Comparison of ENCODE assay signal across 8 cellular contexts in genomic region chr3:52456169-52456799, GRCh38. TPM values are rescaled to one million over a fixed set of nuclear protein-coding genes. Genes with fewer than 3 reads are reported as not detected.
DNase-seq lines count a peak whose midpoint lies in the region; ATAC-seq and TF ChIP-seq lines count a peak whose summit lies in the region.

No MANE protein-coding gene starts in this region.

- peaks cover 33% of the 10 kb centered on the region for H3K4me1 Mint-ChIP-seq in endodermal cell

- intact Hi-C loops in aorta (cut with DNase I), result loop anchor here in 1 of 2 donors (5.0 to 10.0 kb wide), 2 partner anchors 81 to 171 kb away; partner anchors contain the start of genes GLYCTK and UQCC5

- no peaks in the 10 kb centered on the region for H3K9me3 Mint-ChIP-seq in endodermal cell

- H3K4me1 ChIP-seq in SJCRH30, result peaks cover 34% of the 10 kb centered on the region
- peaks cover 22% of the 10 kb centered on the region for H3K4me1 ChIP-seq in endodermal cell (ENCODE audit: control insufficient read depth, insufficient read depth, low read length)
- peaks cover 19 to 20% of the 10 kb centered on the region in 2 donors for H3K4me1 ChIP-seq in mucosa of rectum (ENCODE audit: control insufficient read depth in 2 of 2, insufficient read depth in 2 of 2, low read length in 2 of 2)
- no peaks in the 10 kb centered on the region for H3K4me1 ChIP-seq in aorta (ENCODE audit: control insufficient read depth in 1 of 2, insufficient read depth in 2 of 2, low read length in 2 of 2)

- H3K4me3 ChIP-seq in GM12865 (ENCODE audit: low read depth, low read length), result peak overlapping the region; percentile 97
- peak overlapping the region; percentile 100 for H3K4me3 ChIP-seq in SJCRH30
- peak overlapping the region; percentile 97 for H3K4me3 ChIP-seq in endodermal cell (ENCODE audit: low read length)
- H3K4me3 ChIP-seq in mucosa of rectum (ENCODE audit: low read length in 2 of 2), result peak overlapping the region; percentile 68 to 81
- H3K4me3 ChIP-seq in aorta (ENCODE audit: low read length in 2 of 2), result peak overlapping the region; percentile 67 to 86

- H3K27ac Mint-ChIP-seq in endodermal cell, result peak overlapping the region; percentile 88

- no peaks in the 10 kb centered on the region for H3K9me3 ChIP-seq in SJCRH30 (replicated peaks)
- H3K9me3 ChIP-seq in endodermal cell (ENCODE audit: control insufficient read depth, low read length), result no peaks in the 10 kb centered on the region
- H3K9me3 ChIP-seq in mucosa of rectum (ENCODE audit: control insufficient read depth in 2 of 2, low read length in 2 of 2), result no peaks in the 10 kb centered on the region
- no peaks in the 10 kb centered on the region for H3K9me3 ChIP-seq in aorta (ENCODE audit: control insufficient read depth, low read length)

- peaks cover 34% of the 10 kb centered on the region for H3K36me3 Mint-ChIP-seq in endodermal cell (ENCODE audit: low read depth)

- H3K27me3 ChIP-seq in SJCRH30, result no peaks in the 10 kb centered on the region
- no peaks in the 10 kb centered on the region for H3K27me3 ChIP-seq in endodermal cell (ENCODE audit: control insufficient read depth, insufficient read depth, low read length, poor library complexity, severe bottlenecking)
- H3K27me3 ChIP-seq in mucosa of rectum (ENCODE audit: control insufficient read depth in 2 of 2, insufficient read depth in 2 of 2, low read length in 2 of 2), result no peaks in the 10 kb centered on the region
- no peaks in the 10 kb centered on the region for H3K27me3 ChIP-seq in aorta (ENCODE audit: control insufficient read depth in 1 of 2, insufficient read depth in 2 of 2, low read length in 1 of 2)

- peak overlapping the region; percentile 60; the same call in 1 of the 2 replicates for H3K27ac ChIP-seq in SJCRH30
- H3K27ac ChIP-seq in endodermal cell (ENCODE audit: low read depth, low read length), result peak overlapping the region; percentile 48
- peak overlapping the region; percentile 14 to 79 for H3K27ac ChIP-seq in mucosa of rectum (ENCODE audit: low read depth in 2 of 2, low read length in 2 of 2)
- peak overlapping the region in 1 of 2 donors; percentile 65 for H3K27ac ChIP-seq in aorta (ENCODE audit: low read depth in 1 of 2, low read length in 2 of 2)

- TF ChIP-seq CTCF in GM12865 (IDR thresholded peaks at IDR 0.05; ENCODE audit: insufficient read depth, low read depth, low read length, missing control alignments) (no peak), endodermal cell (conservative IDR thresholded peaks at IDR 0.05) (no peak)

- H3K27me3 Mint-ChIP-seq in endodermal cell (ENCODE audit: insufficient read depth), result no peaks in the 10 kb centered on the region

- H3K4me3 Mint-ChIP-seq in endodermal cell, result peak overlapping the region; percentile 95

- DNase-seq in GM12865 (ENCODE audit: low read depth) (no peak), SJCRH30 (peak; percentile 32 to 34), endodermal cell (peak; percentile 67), aorta (no peak)

- H3K9ac ChIP-seq in endodermal cell (ENCODE audit: extremely low read depth, low read length, poor library complexity, severe bottlenecking) (peak overlapping the region; percentile 86), mucosa of rectum (ENCODE audit: low read depth in 1 of 2, low read length in 2 of 2) (peak overlapping the region; percentile 57 to 91)

- ATAC-seq in aorta (ENCODE audit: low FRiP score) (peak; percentile 61), GM18870 (IDR thresholded peaks at IDR 0.05; ENCODE audit: unreplicated experiment) (no peak), HG02623 (IDR thresholded peaks at IDR 0.05; ENCODE audit: unreplicated experiment) (no peak), HG02885 (IDR thresholded peaks at IDR 0.05; ENCODE audit: poor library complexity, unreplicated experiment) (no peak)

- WGBS in endodermal cell (ENCODE audit: insufficient coverage in 1 of 2, insufficient read length in 1 of 2), 2 experiments, result 0 to 5% methylated on average over 5 to 13 of the region's 13 CpGs
- WGBS in aorta, 2 donors, result 2 to 3% methylated on average over 13 of the region's 13 CpGs

- H3K36me3 ChIP-seq in SJCRH30 (peaks cover 28% of the 10 kb centered on the region), endodermal cell (ENCODE audit: control insufficient read depth, insufficient read depth, low read length) (peaks cover 38% of the 10 kb centered on the region), mucosa of rectum (ENCODE audit: control insufficient read depth in 2 of 2, insufficient read depth in 2 of 2, low read length in 2 of 2) (peaks cover 5 to 22% of the 10 kb centered on the region in 2 donors), aorta (ENCODE audit: control insufficient read depth in 1 of 2, insufficient read depth in 2 of 2, low read length in 1 of 2) (peaks cover 0 to 4% of the 10 kb centered on the region in 2 donors)

RNA-seq across cellular contexts. Expression of gene NISCH, which starts 0.9 kb away (rescaled TPM):
- total RNA-seq in SJCRH30 (2014; rRNA removed; shearing (Covaris generic)), result 32.8 and 43.5 TPM in 2 replicates
- total RNA-seq in endodermal cell (100 to 1,000 TPM; 151 to 156 TPM), aorta (100 to 1,000 TPM in 1 of 2 donors, 10 to 100 TPM in 1; 80.9 to 157 TPM)
- 124 TPM for polyA plus RNA-seq in endodermal cell (2013, experiment 1 of 2)
- polyA plus RNA-seq in endodermal cell (2013, experiment 2 of 2), result 99.4 TPM
- polyA plus RNA-seq in aorta, result 100 to 1,000 TPM in 1 of 2 donors, 10 to 100 TPM in 1; 13.3 to 122 TPM

RNA-seq across cellular contexts. Expression of gene TNNC1, which starts 2.4 kb away (rescaled TPM):
- 8.5 and 10.5 TPM in 2 replicates for total RNA-seq in SJCRH30 (2014; rRNA removed; shearing (Covaris generic))
- total RNA-seq in endodermal cell, result 10 to 100 TPM; 44.8 to 64.6 TPM
- polyA plus RNA-seq in endodermal cell (2013, experiment 1 of 2), result 30.4 TPM
- polyA plus RNA-seq in endodermal cell (2013, experiment 2 of 2), result 36.1 TPM
- 1 to 10 TPM; 2.6 to 4.7 TPM for total RNA-seq in aorta
- 10 to 100 TPM in 1 of 2 donors, 1 to 10 TPM in 1; 3.0 to 20.7 TPM for polyA plus RNA-seq in aorta

RNA-seq across cellular contexts. Expression of gene SEMA3G, which starts 11.4 kb away (rescaled TPM):
- 0.03 and 0.10 TPM in 2 replicates for total RNA-seq in SJCRH30 (2014; rRNA removed; shearing (Covaris generic))
- total RNA-seq in endodermal cell (1 to 10 TPM; 2.5 to 8.6 TPM), aorta (10 to 100 TPM; 12.5 to 23.8 TPM)
- 1.9 TPM for polyA plus RNA-seq in endodermal cell (2013, experiment 1 of 2)
- polyA plus RNA-seq in endodermal cell (2013, experiment 2 of 2), result 1.5 TPM
- under 1 TPM in 1 of 2 donors, not detected in 1; 0.26 TPM for polyA plus RNA-seq in aorta

RNA-seq across cellular contexts. Expression of gene STAB1, which starts 38.9 kb away (rescaled TPM):
- total RNA-seq in SJCRH30 (2014; rRNA removed; shearing (Covaris generic)), result not detected in 2 replicates
- total RNA-seq in endodermal cell (under 1 TPM; 0.24 to 0.55 TPM), aorta (100 to 1,000 TPM; 339 to 651 TPM)
- polyA plus RNA-seq in endodermal cell (2013, experiment 1 of 2), result 0.21 TPM
- polyA plus RNA-seq in endodermal cell (2013, experiment 2 of 2), result 0.04 TPM
- polyA plus RNA-seq in aorta, result 100 to 1,000 TPM in 1 of 2 donors, 10 to 100 TPM in 1; 54.2 to 207 TPM

RNA-seq across cellular contexts. Expression of gene PHF7, which starts 45.8 kb away (rescaled TPM):
- total RNA-seq in SJCRH30 (2014; rRNA removed; shearing (Covaris generic)), result 4.8 and 5.7 TPM in 2 replicates
- total RNA-seq in endodermal cell, result 10 to 100 TPM; 10.9 to 12.7 TPM
- polyA plus RNA-seq in endodermal cell (2013, experiment 1 of 2), result 15.3 TPM
- 17.0 TPM for polyA plus RNA-seq in endodermal cell (2013, experiment 2 of 2)
- total RNA-seq in aorta, result 1 to 10 TPM; 7.7 to 8.0 TPM
- 1 to 10 TPM; 7.1 to 8.5 TPM for polyA plus RNA-seq in aorta

Comparison
In these comparisons a context has a peak if more than half of its experiments do, and no peak if none do; other contexts are left out.
1. DNase-seq: peak in SJCRH30 (2 of 2) and endodermal cell (single experiment); none in GM12865 (single experiment) and aorta (0 of 2).
2. Peak in every context shown above with its lines, with median percentiles within 50 percentile points of each other: H3K4me3 ChIP-seq.